1 cellular context compared by ENCODE assay signal in the genomic region with DNA sequence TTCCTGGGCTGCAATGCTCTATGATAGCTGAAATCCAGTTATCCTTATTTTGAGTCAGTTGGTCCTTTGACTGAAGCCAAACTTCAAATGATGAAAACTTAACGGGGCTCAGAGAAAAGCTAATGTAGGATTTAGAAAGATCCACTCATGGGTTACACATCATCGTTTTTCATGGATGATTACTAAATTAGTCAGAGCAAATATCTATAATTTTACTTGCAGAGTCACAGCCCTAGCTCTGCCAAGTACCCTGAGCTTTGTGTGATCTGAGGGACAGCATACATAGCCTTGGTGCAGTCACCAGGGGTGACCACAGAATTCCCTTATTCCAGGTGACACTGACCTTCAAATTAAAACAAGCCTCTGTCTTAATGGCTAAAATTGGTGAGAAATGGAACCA.
TF ChIP-seq lines count a peak whose summit lies in the region.

No MANE protein-coding gene starts in this region.

TF ChIP-seq in GM12878, 131 proteins besides CTCF, POLR2A, EP300 and RAD21:
- TF ChIP-seq NRF1 (conservative IDR thresholded peaks at IDR 0.05; ENCODE audit: low read depth, low read length) (no peak), BHLHE40 (IDR thresholded peaks at IDR 0.05; ENCODE audit: borderline replicate concordance in 1 of 2, low read depth in 2 of 2, low read length in 1 of 2) (no peak), KDM1A (IDR thresholded peaks at IDR 0.05; ENCODE audit: borderline replicate concordance) (no peak), SPI1 (IDR thresholded peaks at IDR 0.05; ENCODE audit: borderline replicate concordance, insufficient read depth, low read depth, low read length) (no peak)
- TF ChIP-seq, protein P1, sequence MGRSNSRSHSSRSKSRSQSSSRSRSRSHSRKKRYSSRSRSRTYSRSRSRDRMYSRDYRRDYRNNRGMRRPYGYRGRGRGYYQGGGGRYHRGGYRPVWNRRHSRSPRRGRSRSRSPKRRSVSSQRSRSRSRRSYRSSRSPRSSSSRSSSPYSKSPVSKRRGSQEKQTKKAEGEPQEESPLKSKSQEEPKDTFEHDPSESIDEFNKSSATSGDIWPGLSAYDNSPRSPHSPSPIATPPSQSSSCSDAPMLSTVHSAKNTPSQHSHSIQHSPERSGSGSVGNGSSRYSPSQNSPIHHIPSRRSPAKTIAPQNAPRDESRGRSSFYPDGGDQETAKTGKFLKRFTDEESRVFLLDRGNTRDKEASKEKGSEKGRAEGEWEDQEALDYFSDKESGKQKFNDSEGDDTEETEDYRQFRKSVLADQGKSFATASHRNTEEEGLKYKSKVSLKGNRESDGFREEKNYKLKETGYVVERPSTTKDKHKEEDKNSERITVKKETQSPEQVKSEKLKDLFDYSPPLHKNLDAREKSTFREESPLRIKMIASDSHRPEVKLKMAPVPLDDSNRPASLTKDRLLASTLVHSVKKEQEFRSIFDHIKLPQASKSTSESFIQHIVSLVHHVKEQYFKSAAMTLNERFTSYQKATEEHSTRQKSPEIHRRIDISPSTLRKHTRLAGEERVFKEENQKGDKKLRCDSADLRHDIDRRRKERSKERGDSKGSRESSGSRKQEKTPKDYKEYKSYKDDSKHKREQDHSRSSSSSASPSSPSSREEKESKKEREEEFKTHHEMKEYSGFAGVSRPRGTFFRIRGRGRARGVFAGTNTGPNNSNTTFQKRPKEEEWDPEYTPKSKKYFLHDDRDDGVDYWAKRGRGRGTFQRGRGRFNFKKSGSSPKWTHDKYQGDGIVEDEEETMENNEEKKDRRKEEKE (IDR thresholded peaks at IDR 0.05) = no peak
- TF ChIP-seq, protein P2, sequence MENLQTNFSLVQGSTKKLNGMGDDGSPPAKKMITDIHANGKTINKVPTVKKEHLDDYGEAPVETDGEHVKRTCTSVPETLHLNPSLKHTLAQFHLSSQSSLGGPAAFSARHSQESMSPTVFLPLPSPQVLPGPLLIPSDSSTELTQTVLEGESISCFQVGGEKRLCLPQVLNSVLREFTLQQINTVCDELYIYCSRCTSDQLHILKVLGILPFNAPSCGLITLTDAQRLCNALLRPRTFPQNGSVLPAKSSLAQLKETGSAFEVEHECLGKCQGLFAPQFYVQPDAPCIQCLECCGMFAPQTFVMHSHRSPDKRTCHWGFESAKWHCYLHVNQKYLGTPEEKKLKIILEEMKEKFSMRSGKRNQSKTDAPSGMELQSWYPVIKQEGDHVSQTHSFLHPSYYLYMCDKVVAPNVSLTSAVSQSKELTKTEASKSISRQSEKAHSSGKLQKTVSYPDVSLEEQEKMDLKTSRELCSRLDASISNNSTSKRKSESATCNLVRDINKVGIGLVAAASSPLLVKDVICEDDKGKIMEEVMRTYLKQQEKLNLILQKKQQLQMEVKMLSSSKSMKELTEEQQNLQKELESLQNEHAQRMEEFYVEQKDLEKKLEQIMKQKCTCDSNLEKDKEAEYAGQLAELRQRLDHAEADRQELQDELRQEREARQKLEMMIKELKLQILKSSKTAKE (IDR thresholded peaks at IDR 0.05; ENCODE audit: low read depth, poor library complexity, severe bottlenecking) = no peak
